Comparison of ENCODE assay signal across 31 cellular contexts in the genomic region with DNA sequence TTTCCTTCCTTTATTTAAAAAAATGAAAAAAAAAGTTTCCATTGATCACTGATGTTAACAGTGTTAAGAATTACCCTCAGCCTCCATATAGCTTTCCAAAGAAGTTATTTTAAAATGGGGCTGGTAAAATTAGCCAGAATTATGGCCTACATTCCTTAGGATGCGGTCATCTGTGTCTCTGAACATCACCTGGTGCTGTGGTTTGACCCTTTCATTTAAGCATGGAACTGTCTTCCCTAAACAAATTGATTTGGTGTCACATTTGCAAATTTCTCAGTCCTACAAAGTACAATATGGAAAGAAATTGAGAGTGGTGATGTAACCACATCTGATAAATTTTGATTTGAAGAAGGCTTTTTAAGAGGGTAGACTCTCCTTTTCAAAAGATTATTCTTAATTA. TPM values are rescaled to one million over a fixed set of nuclear protein-coding genes. Genes with fewer than 3 reads are reported as not detected.
"Had no signal": no experiment of that assay in that cellular context is flagged by ENCODE, and none has a peak within 500 bp of the region (broad histone marks: within the 10 kb centered on the region; RNA-seq: fewer than 3 reads in every experiment).

No MANE protein-coding gene starts in this region.

- H3K4me3 Mint-ChIP-seq: activated CD4-positive, alpha-beta T cell treated with anti-CD3 and anti-CD28 coated beads for 36 hours; activated CD8-positive, alpha-beta memory T cell treated with anti-CD3 and anti-CD28 coated beads, Interleukin-2, amount 10 ng/mL, durations not matched to agents 7 days and 5 days; activated CD8-positive, alpha-beta T cell treated with anti-CD3 and anti-CD28 coated beads, Interleukin-2, amount 10 ng/mL, durations not matched to agents 7 days and 5 days; activated naive CD8-positive, alpha-beta T cell; activated T-cell treated with anti-CD3 and anti-CD28 coated beads, Interleukin-2, amount 50 U/mL, for 72 hours; effector memory CD8-positive, alpha-beta T cell; naive thymus-derived CD4-positive, alpha-beta T cell; neural crest cell had no signal

- H3K27ac ChIP-seq: body of pancreas, heart left ventricle, pancreas, prostate gland, sigmoid colon, testis, transverse colon had no signal

- H3K36me3 ChIP-seq: heart left ventricle, pancreas, prostate gland, sigmoid colon, transverse colon had no signal

- H3K4me2 ChIP-seq: smooth muscle cell had no signal

- H3K9me3 ChIP-seq: body of pancreas, heart left ventricle, pancreas, prostate gland, sigmoid colon, testis, transverse colon had no signal

- H3K36me3 Mint-ChIP-seq: activated CD8-positive, alpha-beta memory T cell treated with anti-CD3 and anti-CD28 coated beads, Interleukin-2, amount 10 ng/mL, durations not matched to agents 7 days and 5 days; activated naive CD8-positive, alpha-beta T cell; naive thymus-derived CD4-positive, alpha-beta T cell had no signal

- H3K4me1 Mint-ChIP-seq: activated CD4-positive, alpha-beta T cell treated with anti-CD3 and anti-CD28 coated beads for 36 hours; activated CD8-positive, alpha-beta memory T cell treated with anti-CD3 and anti-CD28 coated beads, Interleukin-2, amount 10 ng/mL, durations not matched to agents 7 days and 5 days; naive thymus-derived CD4-positive, alpha-beta T cell; neural crest cell had no signal

- H3K4me3 ChIP-seq: body of pancreas, heart left ventricle, pancreas, prostate gland, sigmoid colon, smooth muscle cell, testis, transverse colon had no signal

- ATAC-seq: activated CD4-positive, alpha-beta T cell treated with anti-CD3 and anti-CD28 coated beads for 36 hours; activated CD8-positive, alpha-beta memory T cell treated with anti-CD3 and anti-CD28 coated beads, Interleukin-2, amount 10 ng/mL, durations not matched to agents 7 days and 5 days; activated CD8-positive, alpha-beta T cell treated with anti-CD3 and anti-CD28 coated beads, Interleukin-2, amount 10 ng/mL, durations not matched to agents 7 days and 5 days; activated T-cell treated with anti-CD3 and anti-CD28 coated beads, Interleukin-2, amount 50 U/mL, for 72 hours; body of pancreas; effector memory CD8-positive, alpha-beta T cell; heart left ventricle; left ventricle myocardium superior; naive thymus-derived CD4-positive, alpha-beta T cell; pancreas had no signal

- H3K27ac Mint-ChIP-seq: activated CD4-positive, alpha-beta T cell treated with anti-CD3 and anti-CD28 coated beads for 36 hours; activated CD8-positive, alpha-beta memory T cell treated with anti-CD3 and anti-CD28 coated beads, Interleukin-2, amount 10 ng/mL, durations not matched to agents 7 days and 5 days; activated CD8-positive, alpha-beta T cell treated with anti-CD3 and anti-CD28 coated beads, Interleukin-2, amount 10 ng/mL, durations not matched to agents 7 days and 5 days; activated naive CD8-positive, alpha-beta T cell; activated T-cell treated with anti-CD3 and anti-CD28 coated beads, Interleukin-2, amount 50 U/mL, for 72 hours; effector memory CD8-positive, alpha-beta T cell; naive thymus-derived CD4-positive, alpha-beta T cell had no signal

- H3K4me1 ChIP-seq: body of pancreas, heart left ventricle, pancreas, prostate gland, sigmoid colon, testis, transverse colon had no signal

- H3K9me3 Mint-ChIP-seq: activated T-cell treated with anti-CD3 and anti-CD28 coated beads, Interleukin-2, amount 50 U/mL, for 72 hours; effector memory CD8-positive, alpha-beta T cell; neural crest cell had no signal

- DNase-seq: activated CD4-positive, alpha-beta T cell treated with anti-CD3 and anti-CD28 coated beads for 36 hours; activated CD4-positive, CD25-positive, alpha-beta regulatory T cell; activated CD8-positive, alpha-beta memory T cell treated with anti-CD3 and anti-CD28 coated beads, Interleukin-2, amount 10 ng/mL, durations not matched to agents 7 days and 5 days; activated CD8-positive, alpha-beta T cell treated with anti-CD3 and anti-CD28 coated beads, Interleukin-2, amount 10 ng/mL, durations not matched to agents 7 days and 5 days; activated effector memory CD4-positive, alpha-beta T cell treated with Interleukin-2 at 50 U/mL for 16 hours; activated naive CD4-positive, alpha-beta T cell treated with Interleukin-2 at 50 U/mL for 16 hours; activated T-cell treated with anti-CD3 and anti-CD28 coated beads, Interleukin-2, amount 50 U/mL, for 72 hours; anterior cingulate cortex; body of pancreas; cortex of kidney; effector memory CD8-positive, alpha-beta T cell; heart left ventricle; left ventricle myocardium superior; naive thymus-derived CD4-positive, alpha-beta T cell; nucleus accumbens; pancreas; sigmoid colon; stimulated activated CD4-positive, alpha-beta T cell treated with anti-CD3 and anti-CD28 coated beads, Interleukin-1b, Interleukin-23, amount 100 ng/mL, for 48 hours; stimulated activated CD4-positive, alpha-beta T cell treated with anti-CD3 and anti-CD28 coated beads, Interleukin-4, amount 100 ng/mL, for 4 hours; stimulated activated naive CD4-positive, alpha-beta T cell; testis; transverse colon had no signal

- H3K27me3 ChIP-seq: body of pancreas, heart left ventricle, pancreas, sigmoid colon, testis, transverse colon had no signal

RNA-seq across cellular contexts. Expression of a gene that starts 40.3 kb away (rescaled TPM):
- total RNA-seq: activated CD4-positive, alpha-beta T cell treated with anti-CD3 and anti-CD28 coated beads for 36 hours; activated CD8-positive, alpha-beta memory T cell treated with anti-CD3 and anti-CD28 coated beads, Interleukin-2, amount 10 ng/mL, durations not matched to agents 7 days and 5 days; activated CD8-positive, alpha-beta T cell treated with anti-CD3 and anti-CD28 coated beads, Interleukin-2, amount 10 ng/mL, durations not matched to agents 7 days and 5 days; cardiac septum; left ventricle myocardium superior; lung microvascular endothelial cell; naive thymus-derived CD4-positive, alpha-beta T cell; neural crest cell; smooth muscle cell; T-helper 1 cell treated with Interleukin-12 subunit alpha and Interleukin-12 subunit beta and Interleukin-4 antibody, amounts not matched to agents 30 ng/mL and 1 ng/mL, for 36 hours; transverse colon had no signal
- polyA plus RNA-seq: esophagus; naive thymus-derived CD4-positive, alpha-beta T cell; urinary bladder had no signal
